Comparison of ENCODE assay signal across 24 cellular contexts in genomic region chr2:101401316-101401660, GRCh38. TPM values are rescaled to one million over a fixed set of nuclear protein-coding genes. Genes with fewer than 3 reads are reported as not detected.
"Had no signal": no experiment of that assay in that cellular context is flagged by ENCODE, and none has a peak within 500 bp of the region (broad histone marks: within the 10 kb centered on the region; RNA-seq: fewer than 3 reads in every experiment).

No MANE protein-coding gene starts in this region.

- H3K4me1 ChIP-seq: adrenal gland, gastrocnemius medialis, parathyroid adenoma, suprapubic skin, vagina had no signal

- H3K27ac Mint-ChIP-seq: activated naive CD4-positive, alpha-beta T cell treated with anti-CD3 and anti-CD28 coated beads, Interleukin-2, amount 50 U/mL, for 72 hours; activated T-helper 1 cell treated with anti-CD3 and anti-CD28 coated beads, Interleukin-12 subunit alpha, Interleukin-12 subunit beta, Interleukin-2, Interleukin-4 antibody, amounts not matched to agents 30 ng/mL and 10 ng/mL and 1 ng/mL, durations not matched to agents 14 hours and 24 hours and 36 hours; dendritic cell treated with granulocyte-macrophage colony-stimulating factor and Interleukin-4, amounts not matched to agents 40 ng/mL and 50 ng/mL, for 4 days; natural killer cell treated with Interleukin-12 subunit alpha and Interleukin-12 subunit beta and Interleukin-15 and Interleukin-18, amount 100 ng/mL, for 72 hours; stimulated activated naive CD8-positive, alpha-beta T cell treated with anti-CD3 and anti-CD28 coated beads, Interleukin-15, Interleukin-2, amounts not matched to agents 100 ng/mL and 50 ng/mL, for 24 hours; T-helper 1 cell treated with Interleukin-12 subunit alpha and Interleukin-12 subunit beta and Interleukin-4 antibody, amounts not matched to agents 30 μg/mL and 1 μg/mL, for 36 hours had no signal

- H3K9ac ChIP-seq: parathyroid adenoma had no signal

- H3K9me3 Mint-ChIP-seq: activated naive CD4-positive, alpha-beta T cell treated with anti-CD3 and anti-CD28 coated beads, Interleukin-2, amount 50 U/mL, for 72 hours; activated T-helper 1 cell treated with anti-CD3 and anti-CD28 coated beads, Interleukin-12 subunit alpha, Interleukin-12 subunit beta, Interleukin-2, Interleukin-4 antibody, amounts not matched to agents 30 ng/mL and 10 ng/mL and 1 ng/mL, durations not matched to agents 14 hours and 24 hours and 36 hours; natural killer cell treated with Interleukin-12 subunit alpha and Interleukin-12 subunit beta and Interleukin-15 and Interleukin-18, amount 100 ng/mL, for 72 hours; stimulated activated naive CD8-positive, alpha-beta T cell treated with anti-CD3 and anti-CD28 coated beads, Interleukin-15, Interleukin-2, amounts not matched to agents 100 ng/mL and 50 ng/mL, for 24 hours; T-helper 1 cell treated with Interleukin-12 subunit alpha and Interleukin-12 subunit beta and Interleukin-4 antibody, amounts not matched to agents 30 μg/mL and 1 μg/mL, for 36 hours had no signal

- H3K4me3 Mint-ChIP-seq: activated T-helper 1 cell treated with anti-CD3 and anti-CD28 coated beads, Interleukin-12 subunit alpha, Interleukin-12 subunit beta, Interleukin-2, Interleukin-4 antibody, amounts not matched to agents 30 ng/mL and 10 ng/mL and 1 ng/mL, durations not matched to agents 14 hours and 24 hours and 36 hours; dendritic cell treated with granulocyte-macrophage colony-stimulating factor and Interleukin-4, amounts not matched to agents 40 ng/mL and 50 ng/mL, for 4 days; natural killer cell treated with Interleukin-12 subunit alpha and Interleukin-12 subunit beta and Interleukin-15 and Interleukin-18, amount 100 ng/mL, for 72 hours; stimulated activated naive CD8-positive, alpha-beta T cell treated with anti-CD3 and anti-CD28 coated beads, Interleukin-15, Interleukin-2, amounts not matched to agents 100 ng/mL and 50 ng/mL, for 24 hours; T-helper 1 cell treated with Interleukin-12 subunit alpha and Interleukin-12 subunit beta and Interleukin-4 antibody, amounts not matched to agents 30 μg/mL and 1 μg/mL, for 36 hours had no signal

- H3K27me3 ChIP-seq: adrenal gland, cardiac muscle cell, suprapubic skin, transverse colon, vagina had no signal

- H3K4me3 ChIP-seq: adrenal gland, cardiac muscle cell, gastrocnemius medialis, heart right ventricle, suprapubic skin, transverse colon, vagina had no signal

- DNase-seq: activated CD4-positive, alpha-beta T cell treated with anti-CD3 and anti-CD28 coated beads for 1 hour; activated gamma-delta T cell treated with Interleukin-2 at 50 U/mL for 16 hours; adrenal gland; effector CD8-positive, alpha-beta T cell; gastrocnemius medialis; heart right ventricle; left cardiac atrium; transverse colon had no signal

- H3K36me3 Mint-ChIP-seq: natural killer cell treated with Interleukin-12 subunit alpha and Interleukin-12 subunit beta and Interleukin-15 and Interleukin-18, amount 100 ng/mL, for 72 hours had no signal

- H3K9me3 ChIP-seq: adrenal gland, gastrocnemius medialis, heart right ventricle, suprapubic skin, transverse colon, vagina had no signal

- H3K27ac ChIP-seq: adrenal gland, cardiac muscle cell, gastrocnemius medialis, heart right ventricle, parathyroid adenoma, suprapubic skin, transverse colon, vagina, VCaP had no signal

- H3K36me3 ChIP-seq: adrenal gland, cardiac muscle cell, gastrocnemius medialis, heart right ventricle, suprapubic skin, transverse colon, vagina had no signal

- ATAC-seq: activated naive CD4-positive, alpha-beta T cell treated with anti-CD3 and anti-CD28 coated beads, Interleukin-2, amount 50 U/mL, for 72 hours; esophagus mucosa; gastrocnemius medialis; heart right ventricle; left cardiac atrium; natural killer cell treated with Interleukin-12 subunit alpha and Interleukin-12 subunit beta and Interleukin-15 and Interleukin-18, amount 100 ng/mL, for 72 hours had no signal

RNA-seq across cellular contexts. Expression of gene CREG2, which starts 14.0 kb away (rescaled TPM):
- total RNA-seq: activated CD8-positive, alpha-beta memory T cell treated with anti-CD3 and anti-CD28 coated beads for 36 hours; activated naive CD4-positive, alpha-beta T cell treated with anti-CD3 and anti-CD28 coated beads, Interleukin-2, amount 50 U/mL, for 72 hours; activated T-helper 1 cell treated with anti-CD3 and anti-CD28 coated beads, Interleukin-12 subunit alpha, Interleukin-12 subunit beta, Interleukin-2, Interleukin-4 antibody, amounts not matched to agents 30 ng/mL and 10 ng/mL and 1 ng/mL, durations not matched to agents 14 hours and 24 hours and 36 hours; chondrocyte; gastrocnemius medialis; left cardiac atrium; lower leg skin; mesenteric fat pad; natural killer cell treated with Interleukin-12 subunit alpha and Interleukin-12 subunit beta and Interleukin-15 and Interleukin-18, amount 100 ng/mL, for 72 hours had no signal
- polyA plus RNA-seq: heart right ventricle had no signal
